In genomic region chr2:237603718-237604362, GRCh38 we compare ENCODE assay signal across 8 cellular contexts. TPM values are rescaled to one million over a fixed set of nuclear protein-coding genes. Genes with fewer than 3 reads are reported as not detected.
DNase-seq lines count a peak whose midpoint lies in the region; ATAC-seq and TF ChIP-seq lines count a peak whose summit lies in the region.

No MANE protein-coding gene starts in this region.

- peak overlapping the region; percentile 20; the same call in 1 of the 2 replicates for H2AFZ ChIP-seq in Karpas-422 (ENCODE audit: low read length)

- DNase-seq in ELR (ENCODE audit: low read depth) (peak; percentile 89), Karpas-422 (no peak), fibroblast of peridontal ligament (ENCODE audit: extremely low read depth) (peak; percentile 49), progenitor cell of endocrine pancreas (ENCODE audit: low spot score, unreplicated experiment) (no peak), SK-N-DZ (ENCODE audit: low spot score) (no peak)
- peak; percentile 18 for DNase-seq in activated CD8-positive, alpha-beta memory T cell treated with anti-CD3 and anti-CD28 coated beads, Interleukin-2, amount 50 U/mL, for 24 hours (ENCODE audit: extremely low read depth)

- H3K79me2 ChIP-seq in Karpas-422 (ENCODE audit: low read length), result no peaks in the 10 kb centered on the region

- no peak for TF ChIP-seq CTCF in progenitor cell of endocrine pancreas (IDR thresholded peaks at IDR 0.05; ENCODE audit: unreplicated experiment)

- H3K27me3 Mint-ChIP-seq in progenitor cell of endocrine pancreas, result peaks cover 41% of the 10 kb centered on the region

- no peaks in the 10 kb centered on the region for H3K9me2 ChIP-seq in Karpas-422 (replicated peaks; ENCODE audit: insufficient read depth, low read length)

- no peaks in the 10 kb centered on the region for H3K36me3 Mint-ChIP-seq in progenitor cell of endocrine pancreas (ENCODE audit: insufficient read depth)

- ATAC-seq in GM18907 (IDR thresholded peaks at IDR 0.05; ENCODE audit: unreplicated experiment) (no peak), HG02852 (IDR thresholded peaks at IDR 0.05; ENCODE audit: unreplicated experiment) (no peak)

- H3K9me3 ChIP-seq in Karpas-422 (ENCODE audit: low read length), result no peaks in the 10 kb centered on the region

- H3K9me3 Mint-ChIP-seq in progenitor cell of endocrine pancreas (ENCODE audit: low read depth), result no peaks in the 10 kb centered on the region

- H3K4me1 Mint-ChIP-seq in progenitor cell of endocrine pancreas (ENCODE audit: low read depth), result peaks cover 16% of the 10 kb centered on the region

- H3K9ac ChIP-seq in Karpas-422 (ENCODE audit: low read length), result no peak overlapping the region

- no peak overlapping the region for H3K4me2 ChIP-seq in Karpas-422 (ENCODE audit: low read depth, low read length, poor library complexity, severe bottlenecking)

- H3K27me3 ChIP-seq in Karpas-422 (ENCODE audit: low read length), result no peaks in the 10 kb centered on the region

- no peak overlapping the region for H3K4me3 Mint-ChIP-seq in progenitor cell of endocrine pancreas (ENCODE audit: low read depth)

- no peaks in the 10 kb centered on the region for H4K20me1 ChIP-seq in Karpas-422 (ENCODE audit: insufficient read depth, low read depth, low read length)

- H3K36me3 ChIP-seq in Karpas-422 (ENCODE audit: insufficient read depth, low read length), result no peaks in the 10 kb centered on the region

- no peak overlapping the region for H3K4me3 ChIP-seq in Karpas-422 (ENCODE audit: low read length)

- peak overlapping the region; percentile 62 for H3K27ac Mint-ChIP-seq in progenitor cell of endocrine pancreas

- peaks cover 12% of the 10 kb centered on the region for H3K4me1 ChIP-seq in Karpas-422 (ENCODE audit: low read length)

- no peak overlapping the region for H3K27ac ChIP-seq in Karpas-422 (ENCODE audit: low read length)

RNA-seq across cellular contexts. Expression of gene RAB17, which starts 13.3 kb away (rescaled TPM):
- total RNA-seq in Karpas-422 (2014; rRNA removed; shearing (Covaris generic); ENCODE audit: low replicate concordance), result 1.3 and 2.9 TPM in 2 replicates
- total RNA-seq in progenitor cell of endocrine pancreas, result 49.9 and 52.0 TPM in 2 replicates
- not detected in 2 replicates for polyA plus RNA-seq in SK-N-DZ (2014; cell fraction: cytosol; rRNA removed)
- not detected in 2 replicates for polyA plus RNA-seq in SK-N-DZ (2014; cell fraction: nucleus; rRNA removed)

RNA-seq across cellular contexts. Expression of gene LRRFIP1, which starts 23.5 kb away (rescaled TPM):
- total RNA-seq in Karpas-422 (2014; rRNA removed; shearing (Covaris generic); ENCODE audit: low replicate concordance), result 29.9 and 30.7 TPM in 2 replicates
- total RNA-seq in progenitor cell of endocrine pancreas, result 68.6 and 71.4 TPM in 2 replicates
- 16.2 and 21.1 TPM in 2 replicates for polyA plus RNA-seq in SK-N-DZ (2014; cell fraction: cytosol; rRNA removed)
- polyA plus RNA-seq in SK-N-DZ (2014; cell fraction: nucleus; rRNA removed), result 26.0 and 29.8 TPM in 2 replicates

RNA-seq across cellular contexts. Expression of gene PRLH, which starts 37.5 kb away (rescaled TPM):
- not detected in 2 replicates for total RNA-seq in Karpas-422 (2014; rRNA removed; shearing (Covaris generic); ENCODE audit: low replicate concordance)
- total RNA-seq in progenitor cell of endocrine pancreas, result not detected in 2 replicates
- polyA plus RNA-seq in SK-N-DZ (2014; cell fraction: cytosol; rRNA removed), result not detected in 2 replicates
- polyA plus RNA-seq in SK-N-DZ (2014; cell fraction: nucleus; rRNA removed), result not detected in 2 replicates

Comparison
In these comparisons a context has a peak if more than half of its experiments do, and no peak if none do; other contexts are left out.
1. DNase-seq: peak in ELR (single experiment), activated CD8-positive, alpha-beta memory T cell treated with anti-CD3 and anti-CD28 coated beads, Interleukin-2, amount 50 U/mL, for 24 hours (single experiment) and fibroblast of peridontal ligament (single experiment); none in Karpas-422 (single experiment), progenitor cell of endocrine pancreas (single experiment) and SK-N-DZ (single experiment).
2. RNA of gene RAB17, which starts 13.3 kb away (total RNA-seq): 49.9 to 52.0 TPM in progenitor cell of endocrine pancreas; 1.3 to 2.9 TPM in Karpas-422; every median in the first group is over 10 times any median in the second.